29 cellular contexts compared by ENCODE assay signal in genomic region chr2:133769036-133769435, GRCh38.
"Had no signal": no experiment of that assay in that cellular context is flagged by ENCODE, and none has a peak within 500 bp of the region (broad histone marks: within the 10 kb centered on the region; RNA-seq: fewer than 3 reads in every experiment).

No MANE protein-coding gene starts in this region.

- H3K36me3 ChIP-seq: ascending aorta, breast epithelium, cardiac muscle cell, esophagus squamous epithelium, gastroesophageal sphincter, heart right ventricle had no signal

- H3K4me3 ChIP-seq: ascending aorta, breast epithelium, cardiac muscle cell, esophagus squamous epithelium, gastroesophageal sphincter, heart right ventricle, hepatocyte had no signal

- H3K27ac ChIP-seq: ascending aorta, cardiac muscle cell, hepatocyte had no signal

- H3K27me3 ChIP-seq: ascending aorta, breast epithelium, cardiac muscle cell, esophagus squamous epithelium, gastroesophageal sphincter, heart right ventricle, hepatocyte had no signal

- H3K9me3 ChIP-seq: ascending aorta, breast epithelium, esophagus squamous epithelium, gastroesophageal sphincter, heart right ventricle had no signal

- H3K4me1 ChIP-seq: ascending aorta had no signal

- H3K4me2 ChIP-seq: hepatocyte had no signal

- ATAC-seq: activated CD4-positive, alpha-beta T cell treated with anti-CD3 and anti-CD28 coated beads for 36 hours; activated CD8-positive, alpha-beta memory T cell treated with anti-CD3 and anti-CD28 coated beads, Interleukin-2, amount 10 ng/mL, durations not matched to agents 7 days and 5 days; activated CD8-positive, alpha-beta T cell treated with anti-CD3 and anti-CD28 coated beads, Interleukin-2, amount 10 ng/mL, durations not matched to agents 7 days and 5 days; activated naive CD4-positive, alpha-beta T cell treated with anti-CD3 and anti-CD28 coated beads, Interleukin-2, amount 50 U/mL, for 72 hours; effector memory CD8-positive, alpha-beta T cell; gastroesophageal sphincter had no signal

- DNase-seq: activated CD4-positive, alpha-beta memory T cell treated with anti-CD3 and anti-CD28 coated beads for 36 hours; activated CD4-positive, alpha-beta T cell treated with anti-CD3 and anti-CD28 coated beads for 36 hours; activated CD4-positive, alpha-beta T cell treated with anti-CD3 and anti-CD28 coated beads, Interleukin-2, amount 10 ng/mL, durations not matched to agents 24 days and 14 days; activated CD4-positive, CD25-positive, alpha-beta regulatory T cell; activated CD4-positive, CD25-positive, alpha-beta regulatory T cell treated with anti-CD3 and anti-CD28 coated beads, Interleukin-2, amount 50 U/mL, for 72 hours; activated CD8-positive, alpha-beta memory T cell treated with anti-CD3 and anti-CD28 coated beads, Interleukin-2, amount 10 ng/mL, durations not matched to agents 7 days and 5 days; activated CD8-positive, alpha-beta memory T cell treated with anti-CD3 and anti-CD28 coated beads, Interleukin-2, amount 50 U/mL, for 4 hours; activated CD8-positive, alpha-beta T cell treated with anti-CD3 and anti-CD28 coated beads, Interleukin-2, amount 10 ng/mL, durations not matched to agents 7 days and 5 days; activated effector memory CD4-positive, alpha-beta T cell treated with anti-CD3 and anti-CD28 coated beads, Interleukin-2, amount 50 U/mL, for 16 hours; activated naive CD4-positive, alpha-beta T cell; activated naive CD4-positive, alpha-beta T cell treated with anti-CD3 and anti-CD28 coated beads, Interleukin-2, amount 10 ng/mL, durations not matched to agents 7 days and 5 days; activated naive CD8-positive, alpha-beta T cell treated with anti-CD3 and anti-CD28 coated beads, Interleukin-2, amount 10 ng/mL, durations not matched to agents 7 days and 5 days; activated T-cell treated with anti-CD3 and anti-CD28 coated beads, Interleukin-2, amount 50 U/mL, for 1 hour; activated T-cell treated with anti-CD3 and anti-CD28 coated beads, Interleukin-2, amount 50 U/mL, for 48 hours; central memory CD4-positive, alpha-beta T cell; cortex of kidney; dermis blood vessel endothelial cell; effector CD4-positive, alpha-beta T cell; effector memory CD8-positive, alpha-beta T cell; esophagus squamous epithelium; foreskin melanocyte; T-helper 9 cell had no signal
